ENCODE assay signal across 14 cellular contexts in genomic region chr3:119395923-119396358, GRCh38.
DNase-seq lines count a peak whose midpoint lies in the region; ATAC-seq and TF ChIP-seq lines count a peak whose summit lies in the region.
"Had no signal": no experiment of that assay in that cellular context is flagged by ENCODE, and none has a peak within 500 bp of the region (broad histone marks: within the 10 kb centered on the region; RNA-seq: fewer than 3 reads in every experiment).

No MANE protein-coding gene starts in this region.

- H3K36me3 Mint-ChIP-seq in activated T-cell treated with anti-CD3 and anti-CD28 coated beads, Interleukin-2, amount 50 U/mL, for 24 hours (ENCODE audit: low read depth) = peaks cover 84% of the 10 kb centered on the region
- peaks cover 5% of the 10 kb centered on the region for H3K36me3 Mint-ChIP-seq in nephron progenitor cell (ENCODE audit: low read depth)

- H3K27me3 Mint-ChIP-seq in activated T-cell treated with anti-CD3 and anti-CD28 coated beads, Interleukin-2, amount 50 U/mL, for 24 hours = no peaks in the 10 kb centered on the region
- peaks cover 3% of the 10 kb centered on the region for H3K27me3 Mint-ChIP-seq in nephron progenitor cell (ENCODE audit: low read depth, poor library complexity)
- H3K27me3 Mint-ChIP-seq: activated naive CD8-positive, alpha-beta T cell had no signal

- no peak for TF ChIP-seq CTCF in nephron progenitor cell (IDR thresholded peaks at IDR 0.05)
- TF ChIP-seq CTCF in upper lobe of left lung (IDR thresholded peaks at IDR 0.05) = no peak

- WGBS in upper lobe of left lung, 2 donors = 91 to 96% methylated on average over 2 of the region's 2 CpGs

- TF ChIP-seq POLR2A in upper lobe of left lung (IDR thresholded peaks at IDR 0.05) = no peak

- ATAC-seq in GM21619 (IDR thresholded peaks at IDR 0.05; ENCODE audit: unreplicated experiment) = peak; percentile 70
- peak; percentile 62 for ATAC-seq in HG03139 (IDR thresholded peaks at IDR 0.05; ENCODE audit: unreplicated experiment)
- no peak for ATAC-seq in upper lobe of left lung (ENCODE audit: low FRiP score in 2 of 2)
- ATAC-seq: heart left ventricle had no signal

- H3K36me3 ChIP-seq in upper lobe of left lung = peaks cover 12 to 90% (median 44%) of the 10 kb centered on the region in 4 donors

- H3K4me3 Mint-ChIP-seq in activated T-cell treated with anti-CD3 and anti-CD28 coated beads, Interleukin-2, amount 50 U/mL, for 24 hours = no peak overlapping the region
- H3K4me3 Mint-ChIP-seq in nephron progenitor cell = no peak overlapping the region
- H3K4me3 Mint-ChIP-seq: activated naive CD8-positive, alpha-beta T cell; mesothelial cell of epicardium had no signal

- H3K27ac Mint-ChIP-seq in activated T-cell treated with anti-CD3 and anti-CD28 coated beads, Interleukin-2, amount 50 U/mL, for 24 hours = peak overlapping the region; percentile 46
- H3K27ac Mint-ChIP-seq in nephron progenitor cell = peak overlapping the region; percentile 32
- H3K27ac Mint-ChIP-seq: activated naive CD8-positive, alpha-beta T cell; mesothelial cell of epicardium had no signal

- no peak for TF ChIP-seq EP300 in upper lobe of left lung (IDR thresholded peaks at IDR 0.05)

- H3K4me1 Mint-ChIP-seq in activated T-cell treated with anti-CD3 and anti-CD28 coated beads, Interleukin-2, amount 50 U/mL, for 24 hours (ENCODE audit: low read depth) = peaks cover 16% of the 10 kb centered on the region
- H3K4me1 Mint-ChIP-seq in nephron progenitor cell = no peaks in the 10 kb centered on the region
- H3K4me1 Mint-ChIP-seq: mesothelial cell of epicardium had no signal

- no peak for DNase-seq in activated T-cell treated with anti-CD3 and anti-CD28 coated beads, Interleukin-2, amount 50 U/mL, for 24 hours
- no peak for DNase-seq in activated T-cell treated with anti-CD3 and anti-CD28 coated beads, Interleukin-2, amount 50 U/mL, for 48 hours
- no peak for DNase-seq in nephron progenitor cell
- DNase-seq in upper lobe of left lung = no peak
- no peak for DNase-seq in NCI-H526 treated with DMSO at 0.1 percent for 48 hours (lab: John Stamatoyannopoulos, UW)
- DNase-seq in dermis blood vessel endothelial cell = no peak
- DNase-seq: effector CD8-positive, alpha-beta T cell; heart left ventricle; NCI-H1436 treated with DMSO at 0.1 percent for 48 hours had no signal

- H3K9me3 Mint-ChIP-seq in activated T-cell treated with anti-CD3 and anti-CD28 coated beads, Interleukin-2, amount 50 U/mL, for 24 hours = no peaks in the 10 kb centered on the region
- H3K9me3 Mint-ChIP-seq in nephron progenitor cell = no peaks in the 10 kb centered on the region
- H3K9me3 Mint-ChIP-seq: mesothelial cell of epicardium had no signal

- H3K27me3 ChIP-seq in upper lobe of left lung = no peaks in the 10 kb centered on the region
- H3K27me3 ChIP-seq: heart left ventricle had no signal

- no peaks in the 10 kb centered on the region for H3K4me1 ChIP-seq in upper lobe of left lung

- H3K27ac ChIP-seq in upper lobe of left lung = no peak overlapping the region
- H3K27ac ChIP-seq: VCaP had no signal

- H3K9me3 ChIP-seq in upper lobe of left lung = no peaks in the 10 kb centered on the region
- H3K9me3 ChIP-seq: heart left ventricle had no signal

- H3K4me3 ChIP-seq in upper lobe of left lung = no peak overlapping the region
- H3K4me3 ChIP-seq: heart left ventricle had no signal

Comparison
In these comparisons a context has a peak if more than half of its experiments do, and no peak if none do; other contexts are left out.
1. ATAC-seq: peak in GM21619 (single experiment) and HG03139 (single experiment); none in upper lobe of left lung (0 of 2).